Comparison of ENCODE assay signal across 26 cellular contexts in genomic region chr22:33781396-33781795, GRCh38.
DNase-seq lines count a peak whose midpoint lies in the region; ATAC-seq and TF ChIP-seq lines count a peak whose summit lies in the region.
"Had no signal": no experiment of that assay in that cellular context is flagged by ENCODE, and none has a peak within 500 bp of the region (broad histone marks: within the 10 kb centered on the region; RNA-seq: fewer than 3 reads in every experiment).

No MANE protein-coding gene starts in this region.

- H3K4me1 Mint-ChIP-seq in stimulated activated effector memory CD8-positive, alpha-beta T cell treated with anti-CD3 and anti-CD28 coated beads, Interleukin-12 subunit alpha, Interleukin-12 subunit beta, amount 100 ng/mL, for 72 hours: no peaks in the 10 kb centered on the region
- H3K4me1 Mint-ChIP-seq: activated T-helper 17 cell treated with anti-CD3 and anti-CD28 coated beads, Interleukin-2, amount 50 U/mL, for 72 hours had no signal

- no peak overlapping the region for H3K27ac ChIP-seq in brain microvascular endothelial cell
- H3K27ac ChIP-seq in heart right ventricle: peak overlapping the region; percentile 28 to 83 (median 72)
- H3K27ac ChIP-seq: ascending aorta, KMS-11, PC-9, testis, vagina had no signal

- DNase-seq in BJ (ENCODE audit: low read depth): peak; percentile 38
- DNase-seq in brain microvascular endothelial cell: peak; percentile 9
- DNase-seq in heart right ventricle: peak in 1 of 2 donors; percentile 26
- peak; percentile 16 for DNase-seq in mucosa of gallbladder (ENCODE audit: low spot score)
- no peak for DNase-seq in T-helper 2 cell
- no peak for DNase-seq in stimulated activated effector memory CD8-positive, alpha-beta T cell treated with anti-CD3 and anti-CD28 coated beads, Interleukin-12 subunit alpha, Interleukin-12 subunit beta, amount 100 ng/mL, for 72 hours (ENCODE audit: low spot score in 2 of 2)
- DNase-seq in effector CD8-positive, alpha-beta T cell (lab: John Stamatoyannopoulos, UW): no peak
- no peak for DNase-seq in stimulated activated CD4-positive, alpha-beta T cell treated with anti-CD3 and anti-CD28 coated beads, Interleukin-1b, Interleukin-23, amount 100 ng/mL, for 48 hours
- DNase-seq: activated CD4-positive, alpha-beta memory T cell treated with anti-CD3 and anti-CD28 coated beads for 36 hours; activated CD8-positive, alpha-beta memory T cell treated with anti-CD3 and anti-CD28 coated beads, Interleukin-2, amount 50 U/mL, for 48 hours; GOT3; kidney; mammary epithelial cell; NCI-H1436 treated with DMSO at 0.1 percent for 48 hours; NCI-H510A treated with DMSO at 0.1 percent for 48 hours; nucleus accumbens; PC-9; SIG-M5; stimulated activated CD4-positive, alpha-beta T cell treated with anti-CD3 and anti-CD28 coated beads, Interleukin-2, amount 100 ng/mL, for 48 hours; stimulated activated naive B cell treated with anti-CD40 and anti-IgM and Interleukin-4, amounts not matched to agents 10 μg/mL and 1 μg/mL and 100 μg/mL, for 72 hours; testis had no signal

- H3K4me3 Mint-ChIP-seq in stimulated activated effector memory CD8-positive, alpha-beta T cell treated with anti-CD3 and anti-CD28 coated beads, Interleukin-12 subunit alpha, Interleukin-12 subunit beta, amount 100 ng/mL, for 72 hours: no peak overlapping the region
- H3K4me3 Mint-ChIP-seq: activated CD4-positive, alpha-beta memory T cell treated with anti-CD3 and anti-CD28 coated beads for 36 hours; activated naive CD8-positive, alpha-beta T cell; activated T-helper 17 cell treated with anti-CD3 and anti-CD28 coated beads, Interleukin-2, amount 50 U/mL, for 72 hours; stimulated activated naive B cell treated with anti-CD40 and anti-IgM and Interleukin-4, amounts not matched to agents 10 μg/mL and 1 μg/mL and 100 μg/mL, for 72 hours had no signal

- H3K36me3 Mint-ChIP-seq in stimulated activated effector memory CD8-positive, alpha-beta T cell treated with anti-CD3 and anti-CD28 coated beads, Interleukin-12 subunit alpha, Interleukin-12 subunit beta, amount 100 ng/mL, for 72 hours: no peaks in the 10 kb centered on the region
- H3K36me3 Mint-ChIP-seq: activated CD4-positive, alpha-beta memory T cell treated with anti-CD3 and anti-CD28 coated beads for 36 hours; activated naive CD8-positive, alpha-beta T cell had no signal

- in situ Hi-C loops in brain microvascular endothelial cell (cut with HindIII; ENCODE audit: low pct_ligation_motif_present, low sequenced_read_pairs): no loop called here

- ATAC-seq in heart right ventricle: peak; percentile 50 to 94 (median 87)
- no peak for ATAC-seq in stimulated activated effector memory CD8-positive, alpha-beta T cell treated with anti-CD3 and anti-CD28 coated beads, Interleukin-12 subunit alpha, Interleukin-12 subunit beta, amount 100 ng/mL, for 72 hours
- ATAC-seq: activated T-helper 17 cell treated with anti-CD3 and anti-CD28 coated beads, Interleukin-2, amount 50 U/mL, for 72 hours; stimulated activated naive B cell treated with anti-CD40 and anti-IgM and Interleukin-4, amounts not matched to agents 10 μg/mL and 1 μg/mL and 100 μg/mL, for 72 hours had no signal

- POLR2A ChIA-PET in BJ (lab: Charles Lee): no interaction called here

- no peaks in the 10 kb centered on the region for H3K27me3 ChIP-seq in BJ (ENCODE audit: control insufficient read depth, insufficient read depth, low read length)
- H3K27me3 ChIP-seq in brain microvascular endothelial cell (replicated peaks): no peaks in the 10 kb centered on the region
- H3K27me3 ChIP-seq in heart right ventricle: no peaks in the 10 kb centered on the region
- H3K27me3 ChIP-seq: ascending aorta, testis, vagina had no signal

- no peak overlapping the region for H3K4me3 ChIP-seq in BJ (ENCODE audit: low read depth, low read length)
- H3K4me3 ChIP-seq in brain microvascular endothelial cell (ENCODE audit: low read depth, low read length): no peak overlapping the region
- no peak overlapping the region for H3K4me3 ChIP-seq in heart right ventricle
- H3K4me3 ChIP-seq: ascending aorta, PC-9, testis, vagina had no signal

- H3K9me3 ChIP-seq in heart right ventricle: no peaks in the 10 kb centered on the region
- H3K9me3 ChIP-seq: ascending aorta, testis, vagina had no signal

- no peak for TF ChIP-seq CTCF in BJ (IDR thresholded peaks at IDR 0.05; ENCODE audit: insufficient read depth, low read depth, low read length)
- no peak for TF ChIP-seq CTCF in brain microvascular endothelial cell (IDR thresholded peaks at IDR 0.05; ENCODE audit: low read depth, low read length, missing control alignments)
- no peak for TF ChIP-seq CTCF in heart right ventricle (IDR thresholded peaks at IDR 0.05)

- H3K4me1 ChIP-seq in heart right ventricle: peaks cover 0 to 62% (median 39%) of the 10 kb centered on the region in 9 donors
- H3K4me1 ChIP-seq: testis had no signal

- intact Hi-C loops in heart right ventricle (cut with DNase I): no loop called here

- WGBS in heart right ventricle, 2 donors: 25 to 45% methylated on average over 5 of the region's 5 CpGs

- no peak overlapping the region for H3K27ac Mint-ChIP-seq in stimulated activated effector memory CD8-positive, alpha-beta T cell treated with anti-CD3 and anti-CD28 coated beads, Interleukin-12 subunit alpha, Interleukin-12 subunit beta, amount 100 ng/mL, for 72 hours
- H3K27ac Mint-ChIP-seq: activated CD4-positive, alpha-beta memory T cell treated with anti-CD3 and anti-CD28 coated beads for 36 hours; activated naive CD8-positive, alpha-beta T cell; activated T-helper 17 cell treated with anti-CD3 and anti-CD28 coated beads, Interleukin-2, amount 50 U/mL, for 72 hours; stimulated activated naive B cell treated with anti-CD40 and anti-IgM and Interleukin-4, amounts not matched to agents 10 μg/mL and 1 μg/mL and 100 μg/mL, for 72 hours had no signal

- H3K9me3 Mint-ChIP-seq in stimulated activated effector memory CD8-positive, alpha-beta T cell treated with anti-CD3 and anti-CD28 coated beads, Interleukin-12 subunit alpha, Interleukin-12 subunit beta, amount 100 ng/mL, for 72 hours: no peaks in the 10 kb centered on the region
- H3K9me3 Mint-ChIP-seq: stimulated activated naive B cell treated with anti-CD40 and anti-IgM and Interleukin-4, amounts not matched to agents 10 μg/mL and 1 μg/mL and 100 μg/mL, for 72 hours had no signal

- CTCF ChIA-PET in BJ (lab: Yijun Ruan, JAX): interaction anchor here (0.6 to 1.4 kb wide), 2 partner anchors 11 to 218 kb away, joined by 3 read pairs; no protein-coding TSS in a partner anchor

- H3K36me3 ChIP-seq in BJ (ENCODE audit: control insufficient read depth, insufficient read depth, low read length) (no peaks in the 10 kb centered on the region), brain microvascular endothelial cell (replicated peaks) (no peaks in the 10 kb centered on the region), heart right ventricle (no peaks in the 10 kb centered on the region)
- H3K36me3 ChIP-seq: ascending aorta, vagina had no signal

Comparison
In these comparisons a context has a peak if more than half of its experiments do, and no peak if none do; other contexts are left out.
1. DNase-seq: peak in BJ (single experiment), brain microvascular endothelial cell (single experiment) and mucosa of gallbladder (single experiment); none in T-helper 2 cell (0 of 5), stimulated activated effector memory CD8-positive, alpha-beta T cell treated with anti-CD3 and anti-CD28 coated beads, Interleukin-12 subunit alpha, Interleukin-12 subunit beta, amount 100 ng/mL, for 72 hours (0 of 2), effector CD8-positive, alpha-beta T cell (single experiment) and stimulated activated CD4-positive, alpha-beta T cell treated with anti-CD3 and anti-CD28 coated beads, Interleukin-1b, Interleukin-23, amount 100 ng/mL, for 48 hours (single experiment).